ENCODE assay signal across 1 cellular context in genomic region chr15:22866066-22866465, GRCh38.
TF ChIP-seq lines count a peak whose summit lies in the region.

No MANE protein-coding gene starts in this region.

TF ChIP-seq in HepG2, 621 proteins besides CTCF, POLR2A, EP300 and RAD21:
- no peak for TF ChIP-seq MAFG (CRISPR knock-in tag; IDR thresholded peaks at IDR 0.05)
- peak; percentile 15 for TF ChIP-seq RBM22 (optimal IDR thresholded peaks at IDR 0.05; ENCODE audit: low read length)
